In the genomic region with DNA sequence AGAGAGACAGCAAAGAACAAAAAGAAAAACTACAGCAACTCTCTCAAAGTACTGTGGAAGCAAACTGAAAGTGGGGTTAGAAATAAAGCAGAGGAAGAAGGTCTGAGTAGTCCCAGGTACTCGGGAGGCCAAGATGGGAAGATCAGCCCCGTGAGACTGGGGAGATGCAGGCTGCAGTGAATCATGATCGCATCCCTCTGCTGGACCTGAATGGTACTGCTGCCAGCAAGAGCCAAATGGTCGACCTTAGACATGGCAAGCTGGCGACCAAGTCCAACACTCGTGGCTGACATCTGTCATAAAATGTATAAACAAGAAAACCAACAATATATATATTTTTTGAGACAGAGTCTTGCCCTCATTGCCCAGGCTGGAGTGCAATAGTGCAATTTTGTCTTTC, we compare ENCODE assay signal across 8 cellular contexts. TPM values are rescaled to one million over a fixed set of nuclear protein-coding genes. Genes with fewer than 3 reads are reported as not detected.
DNase-seq lines count a peak whose midpoint lies in the region; ATAC-seq and TF ChIP-seq lines count a peak whose summit lies in the region.

No MANE protein-coding gene starts in this region.

- intact Hi-C loops in Right ventricle myocardium inferior (cut with DNase I): no loop called here
- intact Hi-C loops in heart right ventricle (cut with DNase I): no loop called here
- intact Hi-C loops in posterior vena cava (cut with DNase I): no loop called here

- H3K27me3 ChIP-seq in cardiac muscle cell (no peaks in the 10 kb centered on the region), heart right ventricle (peaks cover 0 to 5% (median 0%) of the 10 kb centered on the region in 7 donors)

- H3K4me1 ChIP-seq in cardiac muscle cell (ENCODE audit: low read depth) (no peaks in the 10 kb centered on the region), heart right ventricle (no peaks in the 10 kb centered on the region)

- H3K4me3 ChIP-seq in cardiac muscle cell (no peak overlapping the region), heart right ventricle (no peak overlapping the region)

- H3K9me3 ChIP-seq in cardiac muscle cell (ENCODE audit: low read depth): peaks cover 3% of the 10 kb centered on the region
- peaks cover 0 to 15% (median 0%) of the 10 kb centered on the region in 11 donors for H3K9me3 ChIP-seq in heart right ventricle

- TF ChIP-seq CTCF in cardiac muscle cell (IDR thresholded peaks at IDR 0.05; ENCODE audit: low read depth, low read length): peak; percentile 45
- TF ChIP-seq CTCF in heart right ventricle (IDR thresholded peaks at IDR 0.05): peak in 8 of 9 donors; percentile 55 to 69 (median 66)

- H3K36me3 ChIP-seq in cardiac muscle cell (no peaks in the 10 kb centered on the region), heart right ventricle (no peaks in the 10 kb centered on the region)

- H3K27ac ChIP-seq in cardiac muscle cell (no peak overlapping the region), heart right ventricle (no peak overlapping the region)

- DNase-seq in cardiac muscle cell (ENCODE audit: low read depth in 1 of 2, low spot score in 1 of 2): peak; percentile 18 to 27
- no peak for DNase-seq in Right ventricle myocardium inferior (ENCODE audit: missing footprints)
- DNase-seq in OCI-M1 (lab: John Stamatoyannopoulos, UW): peak; percentile 65
- peak; percentile 39 for DNase-seq in activated T-helper 9 cell treated with anti-CD3 and anti-CD28 coated beads, Interleukin-2, amount 50 U/mL, for 16 hours (ENCODE audit: low read depth)
- DNase-seq in heart right ventricle: peak; percentile 12 to 29
- peak; percentile 41 to 55 (median 53) for DNase-seq in stimulated activated CD4-positive, alpha-beta T cell treated with anti-CD3 and anti-CD28 coated beads, Interleukin-12 subunit alpha, Interleukin-12 subunit beta, amount 100 ng/mL, for 48 hours (ENCODE audit: low read depth in 2 of 3, low spot score in 1 of 3)
- DNase-seq in posterior vena cava (ENCODE audit: low spot score): no peak
- DNase-seq in cerebellum (ENCODE audit: low spot score): no peak

- no peak for ATAC-seq in Right ventricle myocardium inferior
- peak in 4 of 8 donors; percentile 55 to 70 (median 68) for ATAC-seq in heart right ventricle

- WGBS in heart right ventricle, 2 donors: 12 to 18% methylated on average over 6 of the region's 6 CpGs

RNA-seq across cellular contexts. Expression of a gene that starts 33.7 kb away (rescaled TPM):
- total RNA-seq in cardiac muscle cell (5.4 and 10.9 TPM in 2 replicates), Right ventricle myocardium inferior (1.3 TPM), heart right ventricle (1 to 10 TPM in 9 of 10 donors, under 1 TPM in 1; 0.93 to 2.2 (median 1.7) TPM), posterior vena cava (1 to 10 TPM; 1.4 TPM), cerebellum (19.0 TPM)
- polyA plus RNA-seq in cardiac muscle cell (1.7 and 3.0 TPM in 2 replicates), heart right ventricle (under 1 TPM; 0.10 to 0.44 TPM)

Comparison
In these comparisons a context has a peak if more than half of its experiments do, and no peak if none do; other contexts are left out.
1. DNase-seq: peak in cardiac muscle cell (2 of 2), OCI-M1 (single experiment), activated T-helper 9 cell treated with anti-CD3 and anti-CD28 coated beads, Interleukin-2, amount 50 U/mL, for 16 hours (single experiment), heart right ventricle (2 of 2) and stimulated activated CD4-positive, alpha-beta T cell treated with anti-CD3 and anti-CD28 coated beads, Interleukin-12 subunit alpha, Interleukin-12 subunit beta, amount 100 ng/mL, for 48 hours (3 of 3); none in Right ventricle myocardium inferior (single experiment), posterior vena cava (single experiment) and cerebellum (single experiment).